In genomic region chr18:54119524-54120019, GRCh38 we compare ENCODE assay signal across 7 cellular contexts.
DNase-seq lines count a peak whose midpoint lies in the region; ATAC-seq lines count a peak whose summit lies in the region.

No MANE protein-coding gene starts in this region.

- H3K36me3 ChIP-seq in rectal smooth muscle tissue (ENCODE audit: control insufficient read depth, insufficient read depth, low read length), result no peaks in the 10 kb centered on the region

- no peaks in the 10 kb centered on the region for H3K36me3 Mint-ChIP-seq in activated T-helper 2 cell treated with anti-CD3 and anti-CD28 coated beads, Interferon-gamma antibody, Interleukin-2, Interleukin-4, amounts not matched to agents 10 μg/mL and 5 μg/mL and 100 μg/mL, durations not matched to agents 14 hours and 24 hours and 36 hours (ENCODE audit: low read depth)

- H3K27me3 ChIP-seq in rectal smooth muscle tissue (ENCODE audit: control insufficient read depth, insufficient read depth, low read length), result no peaks in the 10 kb centered on the region

- no peak overlapping the region for H3K27ac ChIP-seq in rectal smooth muscle tissue (ENCODE audit: low read depth, low read length)

- DNase-seq in ELF-1 (ENCODE audit: low read depth, low spot score) (peak; percentile 27), NCI-H446 treated with DMSO at 0.1 percent for 48 hours (lab: John Stamatoyannopoulos, UW) (peak; percentile 57), Right ventricle myocardium superior (no peak)
- DNase-seq in activated T-helper 2 cell treated with anti-CD3 and anti-CD28 coated beads, Interferon-gamma antibody, Interleukin-2, Interleukin-4, amounts not matched to agents 10 μg/mL and 5 μg/mL and 100 μg/mL, durations not matched to agents 14 hours and 24 hours and 36 hours (ENCODE audit: low spot score), result peak; percentile 9

- H3K4me3 Mint-ChIP-seq in activated T-helper 2 cell treated with anti-CD3 and anti-CD28 coated beads, Interferon-gamma antibody, Interleukin-2, Interleukin-4, amounts not matched to agents 10 μg/mL and 5 μg/mL and 100 μg/mL, durations not matched to agents 14 hours and 24 hours and 36 hours (ENCODE audit: low read depth), result peak overlapping the region; percentile 4

- H3K9me3 Mint-ChIP-seq in activated T-helper 2 cell treated with anti-CD3 and anti-CD28 coated beads, Interferon-gamma antibody, Interleukin-2, Interleukin-4, amounts not matched to agents 10 μg/mL and 5 μg/mL and 100 μg/mL, durations not matched to agents 14 hours and 24 hours and 36 hours, result no peaks in the 10 kb centered on the region

- intact Hi-C loops in activated T-helper 2 cell treated with anti-CD3 and anti-CD28 coated beads, Interferon-gamma antibody, Interleukin-2, Interleukin-4, amounts not matched to agents 10 μg/mL and 5 μg/mL and 100 μg/mL, durations not matched to agents 14 hours and 24 hours and 36 hours (cut with micrococcal nuclease), result loop anchor here (1.0 kb wide), 1 partner anchor 210 kb away; no protein-coding TSS in a partner anchor
- intact Hi-C loops in Right ventricle myocardium superior (cut with DNase I), result loop anchor here (5.0 kb wide), 1 partner anchor 422 kb away; no protein-coding TSS in a partner anchor

- ATAC-seq in GM19452 (IDR thresholded peaks at IDR 0.05; ENCODE audit: unreplicated experiment) (peak; percentile 95), HG03432 (IDR thresholded peaks at IDR 0.05; ENCODE audit: unreplicated experiment) (peak; percentile 89), Right ventricle myocardium superior (ENCODE audit: poor library complexity) (peak; percentile 87)

- H3K27ac Mint-ChIP-seq in activated T-helper 2 cell treated with anti-CD3 and anti-CD28 coated beads, Interferon-gamma antibody, Interleukin-2, Interleukin-4, amounts not matched to agents 10 μg/mL and 5 μg/mL and 100 μg/mL, durations not matched to agents 14 hours and 24 hours and 36 hours, result no peak overlapping the region

- peak overlapping the region; percentile 7 for H3K4me3 ChIP-seq in rectal smooth muscle tissue (ENCODE audit: low read length)

- H3K4me1 Mint-ChIP-seq in activated T-helper 2 cell treated with anti-CD3 and anti-CD28 coated beads, Interferon-gamma antibody, Interleukin-2, Interleukin-4, amounts not matched to agents 10 μg/mL and 5 μg/mL and 100 μg/mL, durations not matched to agents 14 hours and 24 hours and 36 hours (ENCODE audit: low read depth), result peaks cover 7% of the 10 kb centered on the region

- no peak overlapping the region for H3K9ac ChIP-seq in rectal smooth muscle tissue (ENCODE audit: low read length)

- H3K27me3 Mint-ChIP-seq in activated T-helper 2 cell treated with anti-CD3 and anti-CD28 coated beads, Interferon-gamma antibody, Interleukin-2, Interleukin-4, amounts not matched to agents 10 μg/mL and 5 μg/mL and 100 μg/mL, durations not matched to agents 14 hours and 24 hours and 36 hours (ENCODE audit: low read depth), result peaks cover 15% of the 10 kb centered on the region

- H3K4me1 ChIP-seq in rectal smooth muscle tissue (ENCODE audit: control insufficient read depth, insufficient read depth, low read length), result no peaks in the 10 kb centered on the region
